ENCODE assay signal across 1 cellular context in the genomic region with DNA sequence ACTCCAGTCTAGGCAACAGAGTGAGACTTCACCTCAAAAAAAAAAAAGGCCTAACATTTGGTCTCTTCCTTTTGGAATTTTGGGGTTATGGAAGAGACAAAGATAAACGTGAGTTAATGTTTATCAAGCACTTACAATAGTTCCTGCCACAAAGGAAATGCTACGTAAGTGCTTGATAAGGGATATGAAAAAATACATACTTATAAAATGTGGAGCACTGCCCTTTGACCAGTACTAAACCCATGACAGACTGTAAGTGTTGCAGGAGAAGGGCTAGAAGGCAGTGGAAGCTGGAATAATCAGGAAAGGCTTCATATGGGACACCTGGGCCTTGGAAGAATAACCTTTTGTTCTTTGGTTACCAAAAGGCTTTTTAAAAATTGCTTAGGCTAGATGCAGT.
TF ChIP-seq lines count a peak whose summit lies in the region.

No MANE protein-coding gene starts in this region.

TF ChIP-seq in SK-N-SH, 30 proteins besides CTCF, POLR2A, EP300 and RAD21 (continued from another document):
- TF ChIP-seq, protein P1, sequence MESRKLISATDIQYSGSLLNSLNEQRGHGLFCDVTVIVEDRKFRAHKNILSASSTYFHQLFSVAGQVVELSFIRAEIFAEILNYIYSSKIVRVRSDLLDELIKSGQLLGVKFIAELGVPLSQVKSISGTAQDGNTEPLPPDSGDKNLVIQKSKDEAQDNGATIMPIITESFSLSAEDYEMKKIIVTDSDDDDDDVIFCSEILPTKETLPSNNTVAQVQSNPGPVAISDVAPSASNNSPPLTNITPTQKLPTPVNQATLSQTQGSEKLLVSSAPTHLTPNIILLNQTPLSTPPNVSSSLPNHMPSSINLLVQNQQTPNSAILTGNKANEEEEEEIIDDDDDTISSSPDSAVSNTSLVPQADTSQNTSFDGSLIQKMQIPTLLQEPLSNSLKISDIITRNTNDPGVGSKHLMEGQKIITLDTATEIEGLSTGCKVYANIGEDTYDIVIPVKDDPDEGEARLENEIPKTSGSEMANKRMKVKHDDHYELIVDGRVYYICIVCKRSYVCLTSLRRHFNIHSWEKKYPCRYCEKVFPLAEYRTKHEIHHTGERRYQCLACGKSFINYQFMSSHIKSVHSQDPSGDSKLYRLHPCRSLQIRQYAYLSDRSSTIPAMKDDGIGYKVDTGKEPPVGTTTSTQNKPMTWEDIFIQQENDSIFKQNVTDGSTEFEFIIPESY (IDR thresholded peaks at IDR 0.05; ENCODE audit: borderline replicate concordance, low read depth): no peak
- no peak for TF ChIP-seq MXI1 (IDR thresholded peaks at IDR 0.05; ENCODE audit: low read depth, low read length)
